ENCODE assay signal across 14 cellular contexts in genomic region chr7:113013761-113014449, GRCh38.
DNase-seq lines count a peak whose midpoint lies in the region; TF ChIP-seq lines count a peak whose summit lies in the region.
"Had no signal": no experiment of that assay in that cellular context is flagged by ENCODE, and none has a peak within 500 bp of the region (broad histone marks: within the 10 kb centered on the region; RNA-seq: fewer than 3 reads in every experiment).

No MANE protein-coding gene starts in this region.

- CTCF ChIA-PET in GM10248 (lab: Yijun Ruan, JAX) = interaction anchor here (1.2 to 2.1 kb wide), 5 partner anchors 12 to 408 kb away, joined by 3 to 7 read pairs (median 4); no protein-coding TSS in a partner anchor

- no peaks in the 10 kb centered on the region for H3K27me3 ChIP-seq in MM.1S (replicated peaks; ENCODE audit: insufficient read depth, low read length)
- H3K27me3 ChIP-seq: BLaER1 treated with 17β-estradiol and CSF1 and Interleukin-3, amounts not matched to agents 10 nM and 100 nM; SJSA1 had no signal

- POLR2A ChIA-PET in GM10248 (lab: Yijun Ruan, JAX) = no interaction called here

- H3K9me2 ChIP-seq in MM.1S (replicated peaks; ENCODE audit: insufficient read depth, low read length) = no peaks in the 10 kb centered on the region

- H3K27ac ChIP-seq in MM.1S (ENCODE audit: low read length) = no peak overlapping the region
- H3K27ac ChIP-seq: BLaER1 treated with 17β-estradiol and CSF1 and Interleukin-3, amounts not matched to agents 10 nM and 100 nM; SJSA1 had no signal

- H3K79me2 ChIP-seq in MM.1S (ENCODE audit: low read length) = no peaks in the 10 kb centered on the region

- no peak overlapping the region for H2AFZ ChIP-seq in MM.1S (ENCODE audit: low read length)

- no peaks in the 10 kb centered on the region for H3K4me1 ChIP-seq in MM.1S (ENCODE audit: low read length)
- H3K4me1 ChIP-seq: BLaER1 treated with 17β-estradiol and CSF1 and Interleukin-3, amounts not matched to agents 10 nM and 100 nM; SJSA1 had no signal

- H3K9ac ChIP-seq in MM.1S (ENCODE audit: low read length) = no peak overlapping the region
- H3K9ac ChIP-seq: BLaER1 treated with 17β-estradiol and CSF1 and Interleukin-3, amounts not matched to agents 10 nM and 100 nM had no signal

- H3K4me3 ChIP-seq in epithelial cell of esophagus (ENCODE audit: low read length) = no peak overlapping the region
- no peak overlapping the region for H3K4me3 ChIP-seq in MM.1S (ENCODE audit: low read length)
- H3K4me3 ChIP-seq: BLaER1 treated with 17β-estradiol and CSF1 and Interleukin-3, amounts not matched to agents 10 nM and 100 nM; SJSA1 had no signal

- intact Hi-C loops in posterior vena cava (cut with DNase I) = no loop called here

- H4K20me1 ChIP-seq in MM.1S (ENCODE audit: insufficient read depth, low read length) = no peaks in the 10 kb centered on the region
- H4K20me1 ChIP-seq: BLaER1 treated with 17β-estradiol and CSF1 and Interleukin-3, amounts not matched to agents 10 nM and 100 nM had no signal

- no peaks in the 10 kb centered on the region for H3K9me3 ChIP-seq in MM.1S (replicated peaks; ENCODE audit: insufficient read depth, low read length)
- H3K9me3 ChIP-seq: SJSA1 had no signal

- no peaks in the 10 kb centered on the region for H3K36me3 ChIP-seq in MM.1S (replicated peaks; ENCODE audit: insufficient read depth, low read length)
- H3K36me3 ChIP-seq: BLaER1 treated with 17β-estradiol and CSF1 and Interleukin-3, amounts not matched to agents 10 nM and 100 nM; SJSA1 had no signal

- peak; percentile 32 for DNase-seq in HPDE6-E6E7 (ENCODE audit: extremely low spot score)
- peak; percentile 58 for DNase-seq in NCI-H2171 treated with DMSO at 0.1 percent for 48 hours (lab: John Stamatoyannopoulos, UW)
- DNase-seq in epithelial cell of esophagus (ENCODE audit: low read depth) = peak; percentile 85
- peak; percentile 48 for DNase-seq in posterior vena cava (ENCODE audit: low spot score)
- no peak for DNase-seq in GM10248 (ENCODE audit: extremely low spot score)
- DNase-seq in MM.1S = no peak
- no peak for DNase-seq in NCI-H2029 (lab: John Stamatoyannopoulos, UW)
- DNase-seq: H9, Karpas-422, NCI-H1436, NCI-H774, SW 1271 had no signal

- H3F3A ChIP-seq in MM.1S (ENCODE audit: insufficient read depth, low read length) = no peaks in the 10 kb centered on the region

- H3K4me2 ChIP-seq in MM.1S (ENCODE audit: low read depth, low read length) = no peak overlapping the region
- H3K4me2 ChIP-seq: BLaER1 treated with 17β-estradiol and CSF1 and Interleukin-3, amounts not matched to agents 10 nM and 100 nM had no signal

- TF ChIP-seq CTCF in epithelial cell of esophagus (IDR thresholded peaks at IDR 0.05; ENCODE audit: insufficient read depth, low read depth, low read length, missing control alignments) (no peak), GM10248 (IDR thresholded peaks at IDR 0.05; ENCODE audit: control extremely low read depth, extremely low read depth, low read depth, missing control alignments) (no peak), MM.1S (IDR thresholded peaks at IDR 0.05; ENCODE audit: low read length) (no peak)

Comparison
In these comparisons a context has a peak if more than half of its experiments do, and no peak if none do; other contexts are left out.
1. DNase-seq: peak in HPDE6-E6E7 (single experiment), NCI-H2171 treated with DMSO at 0.1 percent for 48 hours (single experiment), epithelial cell of esophagus (single experiment) and posterior vena cava (single experiment); none in GM10248 (single experiment), MM.1S (single experiment) and NCI-H2029 (single experiment).